In the genomic region with DNA sequence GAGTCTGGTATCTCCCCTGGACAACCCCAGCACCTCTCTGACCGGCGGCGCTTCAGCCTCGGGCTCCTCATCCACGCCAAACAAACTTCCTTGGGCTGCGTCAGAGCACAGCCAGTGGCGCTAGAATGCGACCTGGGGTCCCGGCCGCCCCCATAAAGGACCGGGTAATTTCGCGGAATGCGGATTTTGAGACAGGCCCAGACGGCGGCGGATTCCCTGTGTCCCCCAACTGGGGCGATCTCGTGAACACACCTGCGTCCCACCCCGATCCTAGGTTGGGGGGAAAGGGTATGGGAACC, we compare ENCODE assay signal across 1 cellular context.
TF ChIP-seq lines count a peak whose summit lies in the region.

No MANE protein-coding gene starts in this region.

TF ChIP-seq in K562, 482 proteins besides CTCF, POLR2A, EP300 and RAD21 (continued from another document):
- TF ChIP-seq, protein P1, sequence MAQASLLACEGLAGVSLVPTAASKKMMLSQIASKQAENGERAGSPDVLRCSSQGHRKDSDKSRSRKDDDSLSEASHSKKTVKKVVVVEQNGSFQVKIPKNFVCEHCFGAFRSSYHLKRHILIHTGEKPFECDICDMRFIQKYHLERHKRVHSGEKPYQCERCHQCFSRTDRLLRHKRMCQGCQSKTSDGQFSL (CRISPR knock-in tag; IDR thresholded peaks at IDR 0.05): 0 out of 2 replicates have a peak, but pooled peaks have one; percentile 47
- TF ChIP-seq, protein P1 (tag; IDR thresholded peaks at IDR 0.05): no peak
- no peak for TF ChIP-seq ZNF212 (CRISPR knock-in tag; IDR thresholded peaks at IDR 0.05)
- peak; percentile 59 for TF ChIP-seq RBM22 (IDR thresholded peaks at IDR 0.05; ENCODE audit: low read depth, low read length, poor library complexity, severe bottlenecking)
- TF ChIP-seq BRD9 (IDR thresholded peaks at IDR 0.05; ENCODE audit: low read depth, partially characterized antibody): no peak
TF ChIP-seq in K562: peak in this region for 3.
